ENCODE assay signal across 1 cellular context in genomic region chr16:67207857-67208524, GRCh38.
TF ChIP-seq lines count a peak whose summit lies in the region.

No MANE protein-coding gene starts in this region.

TF ChIP-seq in H1, 55 proteins besides CTCF, POLR2A, EP300 and RAD21:
- TF ChIP-seq JUND (IDR thresholded peaks at IDR 0.05; ENCODE audit: low read length) (no peak), RXRA (IDR thresholded peaks at IDR 0.05; ENCODE audit: insufficient read depth, low read depth, low read length) (no peak), YY1 (IDR thresholded peaks at IDR 0.05; ENCODE audit: low read depth, low read length) (no peak)
